Comparison of ENCODE assay signal across 17 cellular contexts in genomic region chr18:10579079-10579867, GRCh38. TPM values are rescaled to one million over a fixed set of nuclear protein-coding genes. Genes with fewer than 3 reads are reported as not detected.
A peak's percentile ranks its signal among the peaks of the same experiment; 100 is the strongest.
DNase-seq lines count a peak whose midpoint lies in the region; ATAC-seq, FAIRE-seq and TF ChIP-seq lines count a peak whose summit lies in the region.
"Had no signal": no experiment of that assay in that cellular context is flagged by ENCODE, and none has a peak within 500 bp of the region (broad histone marks: within the 10 kb centered on the region; RNA-seq: fewer than 3 reads in every experiment).

No MANE protein-coding gene starts in this region.

- H3K27ac ChIP-seq in A549 (peak overlapping the region; percentile 48 to 77; a peak in 5 of 6 replicates), GM23248 (no peak overlapping the region), K562 (ENCODE audit: extremely low read depth, low read depth, low read length) (no peak overlapping the region; the same call in 2 of the 3 replicates), ovary (no peak overlapping the region)
- H3K27ac ChIP-seq: lower lobe of right lung, PC-9, suprapubic skin, VCaP had no signal

- no peaks in the 10 kb centered on the region for H3F3A ChIP-seq in GM23248 (ENCODE audit: insufficient read depth)

- FAIRE-seq in A549 (lab: Jason Lieb, UNC) (no peak), K562 (lab: Jason Lieb, UNC) (no peak)

- POLR2A ChIA-PET in A549 (lab: Yijun Ruan, JAX) (no interaction called here), K562 (lab: Yijun Ruan, JAX) (interaction anchor here (0.6 to 1.5 kb wide), 5 partner anchors 8 to 22 kb away, joined by 3 to 4 read pairs (median 3); no protein-coding TSS in a partner anchor)

- TF ChIP-seq CTCF in A549 (IDR thresholded peaks at IDR 0.05): no peak
- no peak for TF ChIP-seq CTCF in K562 (IDR thresholded peaks at IDR 0.05 in 2 of 3, conservative IDR thresholded peaks at IDR 0.05 in 1 of 3; ENCODE audit: insufficient read depth in 2 of 3, low read depth in 1 of 3, low read length in 3 of 3)
- no peak for TF ChIP-seq CTCF in ovary (IDR thresholded peaks at IDR 0.05)

- CTCF ChIA-PET in A549 (lab: Yijun Ruan, JAX): interaction anchor here (1.2 kb wide), 1 partner anchor 19 kb away, joined by 3 read pairs; no protein-coding TSS in a partner anchor
- CTCF ChIA-PET in K562 (lab: Yijun Ruan, JAX; ENCODE audit: low intra/inter-chr PET ratio): no interaction called here

- H3K36me3 ChIP-seq in GM23248 (ENCODE audit: low read depth) (no peaks in the 10 kb centered on the region), K562 (ENCODE audit: control insufficient read depth, insufficient read depth, low read length) (no peaks in the 10 kb centered on the region), ovary (no peaks in the 10 kb centered on the region)
- H3K36me3 ChIP-seq: lower lobe of right lung, suprapubic skin had no signal

- H4K20me1 ChIP-seq in GM23248 (ENCODE audit: insufficient read depth) (no peaks in the 10 kb centered on the region), K562 (replicated peaks; ENCODE audit: control insufficient read depth, insufficient read depth, low read length) (no peaks in the 10 kb centered on the region)

- H3K9me2 ChIP-seq in GM23248 (ENCODE audit: insufficient read depth): no peaks in the 10 kb centered on the region

- in situ Hi-C loops in GM23248 (cut with MboI): no loop called here
- in situ Hi-C loops in K562 (cut with MboI): no loop called here

- TF ChIP-seq EP300 in A549 (IDR thresholded peaks at IDR 0.05): no peak
- no peak for TF ChIP-seq EP300 in K562 (IDR thresholded peaks at IDR 0.05; ENCODE audit: low read length)
- no peak for TF ChIP-seq EP300 in ovary (IDR thresholded peaks at IDR 0.05)

- TF ChIP-seq POLR2A in A549 (IDR thresholded peaks at IDR 0.05; ENCODE audit: low read length) (no peak), K562 (conservative IDR thresholded peaks at IDR 0.05) (no peak), ovary (IDR thresholded peaks at IDR 0.05) (no peak)

- H3K9ac ChIP-seq in GM23248: no peak overlapping the region
- H3K9ac ChIP-seq in K562 (ENCODE audit: insufficient read depth in 1 of 2, low read depth in 2 of 2, low read length in 2 of 2): no peak overlapping the region

- WGBS in A549 (ENCODE audit: missing lambda C conversion rate): 65% methylated on average over 11 of the region's 12 CpGs
- 38 to 48% methylated on average over 12 of the region's 12 CpGs for WGBS in GM23248 (ENCODE audit: low coverage in 1 of 2, low lambda C conversion rate in 2 of 2, missing lambda C conversion rate in 2 of 2), 2 experiments
- 49% methylated on average over 12 of the region's 12 CpGs for WGBS in K562 (ENCODE audit: insufficient coverage, low coverage, missing lambda C conversion rate)
- WGBS in ovary, 3 donors: 72 to 74% (median 74%) methylated on average over 12 of the region's 12 CpGs

- H3K9me1 ChIP-seq in K562 (ENCODE audit: control insufficient read depth, insufficient read depth, low read length): no peaks in the 10 kb centered on the region

- TF ChIP-seq RAD21 in A549 (conservative IDR thresholded peaks at IDR 0.05 in 1 of 2, IDR thresholded peaks at IDR 0.05 in 1 of 2): no peak
- no peak for TF ChIP-seq RAD21 in K562 (CRISPR knock-in tag; conservative IDR thresholded peaks at IDR 0.05 in 1 of 2, IDR thresholded peaks at IDR 0.05 in 1 of 2)

- DNase-seq in A549 (ENCODE audit: low read depth in 1 of 2, low spot score in 1 of 2): peak in 1 of 2 experiments; percentile 7
- DNase-seq in GM23248: peak; percentile 67
- DNase-seq in K562 (ENCODE audit: extremely low read depth in 1 of 4, low spot score in 3 of 4): peak in 1 of 4 experiments; percentile 12
- DNase-seq in iris pigment epithelial cell (ENCODE audit: low read depth): peak; percentile 43
- no peak for DNase-seq in activated T-cell treated with anti-CD3 and anti-CD28 coated beads, Interleukin-2, amount 50 U/mL, for 48 hours
- DNase-seq in NOMO-1 (lab: John Stamatoyannopoulos, UW; ENCODE audit: unreplicated experiment in 2 of 2): no peak
- DNase-seq in ovary: no peak
- no peak for DNase-seq in amniotic stem cell (lab: John Stamatoyannopoulos, UW)
- DNase-seq: activated effector memory CD4-positive, alpha-beta T cell treated with Interleukin-2 at 50 U/mL for 16 hours; aorta; GOT3; lower lobe of right lung; naive B cell; NCI-H1436 treated with DMSO at 0.1 percent for 48 hours; PC-9 had no signal

- H2AFZ ChIP-seq in GM23248 (peak overlapping the region; percentile 33), K562 (ENCODE audit: low read depth, low read length) (peak overlapping the region; percentile 73)
- H2AFZ ChIP-seq: PC-9 had no signal

- intact Hi-C loops in K562 (cut with micrococcal nuclease) (no loop called here), ovary (cut with DNase I) (no loop called here)

- H3K4me2 ChIP-seq in A549 (peak overlapping the region; percentile 55; the same call in 1 of the 3 replicates), GM23248 (ENCODE audit: unreplicated experiment) (peak overlapping the region; percentile 31), K562 (ENCODE audit: insufficient read depth, low read length) (no peak overlapping the region)
- H3K4me2 ChIP-seq: PC-9 had no signal

- H3K4me3 ChIP-seq in A549 (no peak overlapping the region), GM23248 (no peak overlapping the region), K562 (no peak overlapping the region), ovary (no peak overlapping the region)
- H3K4me3 ChIP-seq: lower lobe of right lung, PC-9 had no signal

- no TSS peak for BruUV-seq in K562 (replicated peaks; lab: Mats Ljungman, UMichigan)

- no peak for ATAC-seq in A549
- ATAC-seq in K562: peak; percentile 56
- ATAC-seq: lower lobe of right lung had no signal

- H3K4me1 ChIP-seq in A549 (peaks cover 4% of the 10 kb centered on the region; the same call in 1 of the 3 replicates), GM23248 (ENCODE audit: insufficient read depth) (peaks cover 9% of the 10 kb centered on the region; the same call in 1 of the 2 replicates), K562 (replicated peaks in 1 of 2; ENCODE audit: control insufficient read depth in 2 of 2, insufficient read depth in 2 of 2, low read length in 2 of 2) (peaks cover 3 to 4% of the 10 kb centered on the region in 2 experiments; a peak in 3 of 5 replicates), ovary (ENCODE audit: insufficient read depth) (no peaks in the 10 kb centered on the region)
- H3K4me1 ChIP-seq: lower lobe of right lung, suprapubic skin had no signal

- no peaks in the 10 kb centered on the region for H3K79me2 ChIP-seq in GM23248 (ENCODE audit: insufficient read depth)
- no peaks in the 10 kb centered on the region for H3K79me2 ChIP-seq in K562 (ENCODE audit: control insufficient read depth, insufficient read depth, low read length)

- H3K9me3 ChIP-seq in A549: no peaks in the 10 kb centered on the region
- no peaks in the 10 kb centered on the region for H3K9me3 ChIP-seq in GM23248 (ENCODE audit: low read depth)
- H3K9me3 ChIP-seq in K562 (replicated peaks; ENCODE audit: control insufficient read depth, insufficient read depth, low read depth, low read length): peaks cover 4% of the 10 kb centered on the region; the same call in 1 of the 2 replicates
- no peaks in the 10 kb centered on the region for H3K9me3 ChIP-seq in ovary
- H3K9me3 ChIP-seq: lower lobe of right lung, suprapubic skin had no signal

- H3K27me3 ChIP-seq in GM23248 (replicated peaks; ENCODE audit: insufficient read depth) (no peaks in the 10 kb centered on the region), K562 (ENCODE audit: control insufficient read depth in 2 of 2, insufficient read depth in 2 of 2, low read length in 2 of 2) (no peaks in the 10 kb centered on the region), ovary (no peaks in the 10 kb centered on the region)
- H3K27me3 ChIP-seq: suprapubic skin had no signal

TF ChIP-seq in A549, 52 proteins besides CTCF, POLR2A, EP300 and RAD21 (continues in another document):
- TF ChIP-seq MAX (IDR thresholded peaks at IDR 0.05) (no peak), GATA3 (IDR thresholded peaks at IDR 0.05; ENCODE audit: borderline replicate concordance) (no peak)

RNA-seq across cellular contexts. Expression of gene NAPG, which starts 53.4 kb away (rescaled TPM):
- polyA plus RNA-seq in A549 (2011; rRNA removed) (18.3 and 22.1 TPM in 2 replicates), A549 (2017; fragmentation: RNase III; extraction: RNeasy Plus Mini Kit Qiagen cat#74134 plus additional on column Dnase treatment) (11.2 to 13.1 TPM (median 11.6 TPM) in 3 replicates), GM23248 (2016; fragmentation: Nextera tagmentation; extraction: Ambion mirVana) (24.5 and 27.4 TPM in 2 replicates), K562 (2011; rRNA removed) (47.3 and 55.3 TPM in 2 replicates), K562 (2014; fragmentation: Illumina TruSeq; extraction: Trizol) (34.3 and 38.2 TPM in 2 replicates), K562 (2014; fragmentation: Nextera tagmentation; extraction: Ambion mirVana) (10 to 100 TPM; 50.9 to 52.4 TPM), K562 (2014; rRNA removed) (38.6 and 39.9 TPM in 2 replicates), ovary (10 to 100 TPM in 1 of 2 donors, 1 to 10 TPM in 1; 7.9 to 14.6 TPM)
- 4.8 and 4.9 TPM in 2 replicates for polyA plus RNA-seq in A549 (2012; cell fraction: cytosol; rRNA removed)
- polyA plus RNA-seq in A549 (2012; cell fraction: nucleus; rRNA removed): 3.3 and 6.4 TPM in 2 replicates
- 8.4 and 11.9 TPM in 2 replicates for polyA minus RNA-seq in A549 (2011; rRNA and poly(A)+ RNA removed)
- total RNA-seq in GM23248 (2014; rRNA removed; shearing (Covaris generic)): 31.1 and 33.6 TPM in 2 replicates
- total RNA-seq in K562 (2011; cell fraction: chromatin; rRNA removed; ENCODE audit: low replicate concordance): 31.3 and 105 TPM in 2 replicates
- total RNA-seq in K562 (2011; cell fraction: nucleolus; rRNA removed): 23.2 and 26.1 TPM in 2 replicates
- total RNA-seq in K562 (2011; cell fraction: nucleoplasm; rRNA removed): 51.0 and 88.7 TPM in 2 replicates
- total RNA-seq in K562 (2014; rRNA removed) (31.6 and 37.1 TPM in 2 replicates), K562 (2014; rRNA removed; fragmentation: Illumina TruSeq; extraction: Trizol) (63.3 and 71.6 TPM in 2 replicates), K562 (2015; rRNA removed; fragmentation: Illumina TruSeq; extraction: Trizol) (55.1 and 61.7 TPM in 2 replicates), K562 (2021) (42.9 and 45.8 TPM in 2 replicates), ovary (10 to 100 TPM; 12.0 to 25.8 (median 20.7) TPM)
- polyA plus RNA-seq in K562 (2011; cell fraction: cytosol; rRNA removed): 8.8 and 19.0 TPM in 2 replicates
- polyA plus RNA-seq in K562 (2011; cell fraction: nucleus; rRNA removed): 21.9 and 29.5 TPM in 2 replicates
- polyA plus RNA-seq in K562 (2012): 23.2 and 27.2 TPM in 2 replicates
- 38.5 and 44.8 TPM in 2 replicates for polyA minus RNA-seq in K562 (2011; rRNA and poly(A)+ RNA removed)
- 15.2 and 21.4 TPM in 2 replicates for polyA minus RNA-seq in K562 (2011; cell fraction: cytosol; rRNA and poly(A)+ RNA removed)
- 21.9 and 35.9 TPM in 2 replicates for polyA minus RNA-seq in K562 (2011; cell fraction: nucleus; rRNA and poly(A)+ RNA removed)

Comparison
In these comparisons a context has a peak if more than half of its experiments do, and no peak if none do; other contexts are left out.
1. DNase-seq: peak in GM23248 (single experiment) and iris pigment epithelial cell (single experiment); none in activated T-cell treated with anti-CD3 and anti-CD28 coated beads, Interleukin-2, amount 50 U/mL, for 48 hours (0 of 2), NOMO-1 (0 of 2), ovary (0 of 5) and amniotic stem cell (single experiment).
2. H3K27ac ChIP-seq: peak in A549 (2 of 2); none in GM23248 (single experiment), K562 (single experiment) and ovary (0 of 2).